1 cellular context compared by ENCODE assay signal in the genomic region with DNA sequence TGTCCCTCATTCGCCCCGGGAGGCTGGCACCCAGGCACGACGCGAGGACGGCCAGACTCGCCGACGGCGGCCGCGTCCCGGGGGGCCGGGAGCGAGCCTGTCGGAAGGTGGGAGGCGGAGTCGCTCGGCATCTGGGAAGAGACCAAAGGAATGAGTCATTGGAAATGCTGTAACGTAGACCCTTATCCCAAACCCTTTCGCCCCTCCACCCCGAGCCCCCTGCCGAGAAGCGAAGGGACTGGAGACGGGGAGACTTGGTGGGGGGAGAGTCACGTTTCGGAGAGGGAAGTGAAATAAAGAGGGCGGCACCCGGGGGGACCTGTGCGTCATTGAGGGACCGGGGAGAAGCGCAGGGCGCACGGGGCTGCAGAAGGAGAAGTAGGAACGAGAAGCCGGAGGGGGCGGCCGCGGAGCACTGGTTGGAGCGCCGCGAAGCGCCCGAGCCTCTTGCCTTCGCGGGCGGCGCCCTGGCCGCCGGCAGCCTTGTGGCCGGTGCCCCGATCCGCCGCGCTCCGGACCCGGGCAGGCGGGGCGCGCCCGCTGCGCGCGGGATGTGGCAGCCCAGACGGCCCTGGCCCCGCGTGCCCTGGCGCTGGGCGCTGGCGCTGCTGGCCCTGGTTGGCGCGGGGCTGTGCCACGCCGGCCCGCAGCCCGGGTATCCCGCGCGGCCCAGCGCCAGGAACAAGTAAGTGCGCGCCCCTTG.
TF ChIP-seq lines count a peak whose summit lies in the region.

EMILIN2 (plus strand) TSS at position 369 of the 703 bp plus-strand sequence; CDS start at position 552, 183 bp downstream.

TF ChIP-seq in SK-N-SH treated with all-trans-retinoic acid at 6 μM for 48 hours, 23 proteins besides CTCF, POLR2A, EP300 and RAD21 (continued from another document):
- TF ChIP-seq, protein P1, sequence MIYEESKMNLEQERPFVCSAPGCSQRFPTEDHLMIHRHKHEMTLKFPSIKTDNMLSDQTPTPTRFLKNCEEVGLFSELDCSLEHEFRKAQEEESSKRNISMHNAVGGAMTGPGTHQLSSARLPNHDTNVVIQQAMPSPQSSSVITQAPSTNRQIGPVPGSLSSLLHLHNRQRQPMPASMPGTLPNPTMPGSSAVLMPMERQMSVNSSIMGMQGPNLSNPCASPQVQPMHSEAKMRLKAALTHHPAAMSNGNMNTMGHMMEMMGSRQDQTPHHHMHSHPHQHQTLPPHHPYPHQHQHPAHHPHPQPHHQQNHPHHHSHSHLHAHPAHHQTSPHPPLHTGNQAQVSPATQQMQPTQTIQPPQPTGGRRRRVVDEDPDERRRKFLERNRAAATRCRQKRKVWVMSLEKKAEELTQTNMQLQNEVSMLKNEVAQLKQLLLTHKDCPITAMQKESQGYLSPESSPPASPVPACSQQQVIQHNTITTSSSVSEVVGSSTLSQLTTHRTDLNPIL (CRISPR knock-in tag; IDR thresholded peaks at IDR 0.05; ENCODE audit: low read depth): no peak
- TF ChIP-seq ESRRG (CRISPR knock-in tag; IDR thresholded peaks at IDR 0.05): no peak
- no peak for TF ChIP-seq ARNTL (CRISPR knock-in tag; IDR thresholded peaks at IDR 0.05; ENCODE audit: borderline replicate concordance, low read depth)
- TF ChIP-seq ZC3H10 (CRISPR knock-in tag; IDR thresholded peaks at IDR 0.05): no peak
- TF ChIP-seq ZFP30 (CRISPR knock-in tag; IDR thresholded peaks at IDR 0.05): no peak
- no peak for TF ChIP-seq CSDC2 (CRISPR knock-in tag; IDR thresholded peaks at IDR 0.05)
- TF ChIP-seq ZNF565 (CRISPR knock-in tag; conservative IDR thresholded peaks at IDR 0.05; ENCODE audit: low read depth): no peak
